In genomic region chr13:22162889-22163288, GRCh38 we compare ENCODE assay signal across 12 cellular contexts.
DNase-seq lines count a peak whose midpoint lies in the region; ATAC-seq and TF ChIP-seq lines count a peak whose summit lies in the region.
"Had no signal": no experiment of that assay in that cellular context is flagged by ENCODE, and none has a peak within 500 bp of the region (broad histone marks: within the 10 kb centered on the region; RNA-seq: fewer than 3 reads in every experiment).

No MANE protein-coding gene starts in this region.

- H3K4me3 ChIP-seq in thoracic aorta = peak overlapping the region; percentile 15

- no peaks in the 10 kb centered on the region for H3K27me3 ChIP-seq in thoracic aorta (replicated peaks; ENCODE audit: insufficient read depth)

- TF ChIP-seq CTCF in activated CD8-positive, alpha-beta T cell treated with anti-CD3 and anti-CD28 coated beads for 36 hours (IDR thresholded peaks at IDR 0.05) = no peak
- no peak for TF ChIP-seq CTCF in thoracic aorta (IDR thresholded peaks at IDR 0.05)

- POLR2A ChIA-PET in activated CD8-positive, alpha-beta T cell treated with anti-CD3 and anti-CD28 coated beads for 36 hours (lab: Charles Lee) = no interaction called here

- no peak overlapping the region for H3K27ac Mint-ChIP-seq in activated naive CD4-positive, alpha-beta T cell treated with anti-CD3 and anti-CD28 coated beads, Interleukin-2, amount 50 U/mL, for 24 hours
- H3K27ac Mint-ChIP-seq in activated naive CD4-positive, alpha-beta T cell treated with anti-CD3 and anti-CD28 coated beads for 36 hours = no peak overlapping the region
- no peak overlapping the region for H3K27ac Mint-ChIP-seq in activated CD8-positive, alpha-beta T cell treated with anti-CD3 and anti-CD28 coated beads for 36 hours

- no peaks in the 10 kb centered on the region for H3K27me3 Mint-ChIP-seq in activated naive CD4-positive, alpha-beta T cell treated with anti-CD3 and anti-CD28 coated beads, Interleukin-2, amount 50 U/mL, for 24 hours
- H3K27me3 Mint-ChIP-seq in activated naive CD4-positive, alpha-beta T cell treated with anti-CD3 and anti-CD28 coated beads for 36 hours (ENCODE audit: low read depth) = no peaks in the 10 kb centered on the region
- H3K27me3 Mint-ChIP-seq in activated CD8-positive, alpha-beta T cell treated with anti-CD3 and anti-CD28 coated beads for 36 hours = no peaks in the 10 kb centered on the region

- no peaks in the 10 kb centered on the region for H3K9me3 Mint-ChIP-seq in activated naive CD4-positive, alpha-beta T cell treated with anti-CD3 and anti-CD28 coated beads, Interleukin-2, amount 50 U/mL, for 24 hours
- no peaks in the 10 kb centered on the region for H3K9me3 Mint-ChIP-seq in activated naive CD4-positive, alpha-beta T cell treated with anti-CD3 and anti-CD28 coated beads for 36 hours
- no peaks in the 10 kb centered on the region for H3K9me3 Mint-ChIP-seq in activated CD8-positive, alpha-beta T cell treated with anti-CD3 and anti-CD28 coated beads for 36 hours

- no peak overlapping the region for H3K27ac ChIP-seq in thoracic aorta
- H3K27ac ChIP-seq: VCaP had no signal

- no peaks in the 10 kb centered on the region for H3K36me3 ChIP-seq in thoracic aorta

- no peak for DNase-seq in activated naive CD4-positive, alpha-beta T cell treated with anti-CD3 and anti-CD28 coated beads for 36 hours
- no peak for DNase-seq in activated CD8-positive, alpha-beta T cell treated with anti-CD3 and anti-CD28 coated beads for 36 hours
- DNase-seq in thoracic aorta (ENCODE audit: low spot score) (no peak), NCI-H748 (lab: John Stamatoyannopoulos, UW; ENCODE audit: unreplicated experiment) (no peak), HCEC 1CT (no peak), retina (no peak)
- DNase-seq: amygdala; NCI-H2029; stimulated activated CD4-positive, alpha-beta T cell treated with anti-CD3 and anti-CD28 coated beads, Interleukin-12 subunit alpha, Interleukin-12 subunit beta, amount 100 ng/mL, for 4 hours had no signal

- H3K4me1 Mint-ChIP-seq in activated naive CD4-positive, alpha-beta T cell treated with anti-CD3 and anti-CD28 coated beads, Interleukin-2, amount 50 U/mL, for 24 hours = peaks cover 55% of the 10 kb centered on the region
- H3K4me1 Mint-ChIP-seq in activated naive CD4-positive, alpha-beta T cell treated with anti-CD3 and anti-CD28 coated beads for 36 hours (ENCODE audit: low read depth) = peaks cover 25% of the 10 kb centered on the region
- peaks cover 23% of the 10 kb centered on the region for H3K4me1 Mint-ChIP-seq in activated CD8-positive, alpha-beta T cell treated with anti-CD3 and anti-CD28 coated beads for 36 hours (ENCODE audit: low read depth)

- ATAC-seq in HG03066 (IDR thresholded peaks at IDR 0.05; ENCODE audit: low read depth, unreplicated experiment) (peak; percentile 46), thoracic aorta (ENCODE audit: insufficient number of reproducible peaks, low FRiP score, low read depth) (no peak)
- ATAC-seq in activated CD8-positive, alpha-beta T cell treated with anti-CD3 and anti-CD28 coated beads for 36 hours = peak; percentile 30

- no peaks in the 10 kb centered on the region for H3K9me3 ChIP-seq in thoracic aorta

- peak overlapping the region; percentile 74 for H3K4me3 Mint-ChIP-seq in activated naive CD4-positive, alpha-beta T cell treated with anti-CD3 and anti-CD28 coated beads, Interleukin-2, amount 50 U/mL, for 24 hours
- no peak overlapping the region for H3K4me3 Mint-ChIP-seq in activated naive CD4-positive, alpha-beta T cell treated with anti-CD3 and anti-CD28 coated beads for 36 hours
- H3K4me3 Mint-ChIP-seq in activated CD8-positive, alpha-beta T cell treated with anti-CD3 and anti-CD28 coated beads for 36 hours = peak overlapping the region; percentile 22

- H3K4me1 ChIP-seq in thoracic aorta (ENCODE audit: control insufficient read depth in 1 of 2, low read depth in 2 of 2) = no peaks in the 10 kb centered on the region

- no peaks in the 10 kb centered on the region for H3K36me3 Mint-ChIP-seq in activated naive CD4-positive, alpha-beta T cell treated with anti-CD3 and anti-CD28 coated beads, Interleukin-2, amount 50 U/mL, for 24 hours
- H3K36me3 Mint-ChIP-seq in activated naive CD4-positive, alpha-beta T cell treated with anti-CD3 and anti-CD28 coated beads for 36 hours (ENCODE audit: low read depth) = no peaks in the 10 kb centered on the region
- no peaks in the 10 kb centered on the region for H3K36me3 Mint-ChIP-seq in activated CD8-positive, alpha-beta T cell treated with anti-CD3 and anti-CD28 coated beads for 36 hours (ENCODE audit: low read depth)

- intact Hi-C loops in activated naive CD4-positive, alpha-beta T cell treated with anti-CD3 and anti-CD28 coated beads for 36 hours (cut with micrococcal nuclease) = loop anchor here (1.0 to 2.0 kb wide), 2 partner anchors 49 to 100 kb away; no protein-coding TSS in a partner anchor
- intact Hi-C loops in activated CD8-positive, alpha-beta T cell treated with anti-CD3 and anti-CD28 coated beads for 36 hours (cut with micrococcal nuclease) = no loop called here

- CTCF ChIA-PET in activated naive CD4-positive, alpha-beta T cell treated with anti-CD3 and anti-CD28 coated beads for 36 hours (lab: Charles Lee) = no interaction called here
- CTCF ChIA-PET in activated CD8-positive, alpha-beta T cell treated with anti-CD3 and anti-CD28 coated beads for 36 hours (lab: Charles Lee) = interaction anchor here (1.2 kb wide), 1 partner anchor 86 kb away, joined by 3 read pairs; no protein-coding TSS in a partner anchor
